ENCODE assay signal across 12 cellular contexts in genomic region chr2:99442837-99443236, GRCh38. TPM values are rescaled to one million over a fixed set of nuclear protein-coding genes. Genes with fewer than 3 reads are reported as not detected.
DNase-seq lines count a peak whose midpoint lies in the region; ATAC-seq and TF ChIP-seq lines count a peak whose summit lies in the region.
"Had no signal": no experiment of that assay in that cellular context is flagged by ENCODE, and none has a peak within 500 bp of the region (broad histone marks: within the 10 kb centered on the region; RNA-seq: fewer than 3 reads in every experiment).

No MANE protein-coding gene starts in this region.

- H3K4me3 ChIP-seq in GM06990 (replicated peaks; ENCODE audit: low read depth, low read length) (no peak overlapping the region), fibroblast of pulmonary artery (replicated peaks; ENCODE audit: low read depth, low read length) (no peak overlapping the region), mucosa of descending colon (no peak overlapping the region)

- no peaks in the 10 kb centered on the region for H3K4me1 ChIP-seq in mucosa of descending colon (ENCODE audit: low read depth)

- H3K27ac Mint-ChIP-seq in nephron, result no peak overlapping the region
- H3K27ac Mint-ChIP-seq: activated T-cell treated with anti-CD3 and anti-CD28 coated beads, Interleukin-2, amount 50 U/mL, for 24 hours had no signal

- no peaks in the 10 kb centered on the region for H3K27me3 Mint-ChIP-seq in nephron (ENCODE audit: low read depth)
- H3K27me3 Mint-ChIP-seq: activated T-cell treated with anti-CD3 and anti-CD28 coated beads, Interleukin-2, amount 50 U/mL, for 24 hours had no signal

- H3K36me3 ChIP-seq in GM06990 (ENCODE audit: control insufficient read depth, insufficient read depth, low read length), result peaks cover 6% of the 10 kb centered on the region
- H3K36me3 ChIP-seq in mucosa of descending colon (ENCODE audit: low read depth), result peaks cover 4% of the 10 kb centered on the region

- intact Hi-C loops in mucosa of descending colon (cut with DNase I, micrococcal nuclease), result no loop called here

- H3K9me3 Mint-ChIP-seq in nephron, result no peaks in the 10 kb centered on the region
- H3K9me3 Mint-ChIP-seq: activated T-cell treated with anti-CD3 and anti-CD28 coated beads, Interleukin-2, amount 50 U/mL, for 24 hours had no signal

- DNase-seq in GM06990 (ENCODE audit: extremely low read depth, insufficient read length), result no peak
- peak; percentile 12 for DNase-seq in RPMI7951 (ENCODE audit: low read depth)
- DNase-seq in fibroblast of pulmonary artery (ENCODE audit: low read depth), result peak; percentile 42
- no peak for DNase-seq in mucosa of descending colon
- no peak for DNase-seq in RKO (ENCODE audit: low spot score)
- no peak for DNase-seq in stimulated activated naive CD4-positive, alpha-beta T cell treated with Interleukin-2 at 50 U/mL for 16 hours (lab: John Stamatoyannopoulos, UW)
- DNase-seq: activated T-cell treated with anti-CD3 and anti-CD28 coated beads, Interleukin-2, amount 50 U/mL, for 24 hours; Calu3; NCI-H446 treated with DMSO at 0.1 percent for 48 hours had no signal

- H3K4me3 Mint-ChIP-seq in nephron, result no peak overlapping the region
- H3K4me3 Mint-ChIP-seq: activated T-cell treated with anti-CD3 and anti-CD28 coated beads, Interleukin-2, amount 50 U/mL, for 24 hours had no signal

- peaks cover 24% of the 10 kb centered on the region for H3K36me3 Mint-ChIP-seq in nephron (ENCODE audit: low read depth)

- no peaks in the 10 kb centered on the region for H3K27me3 ChIP-seq in GM06990 (replicated peaks; ENCODE audit: control insufficient read depth, insufficient read depth, low read length)
- H3K27me3 ChIP-seq: neutrophil had no signal

- no peaks in the 10 kb centered on the region for H3K9me3 ChIP-seq in mucosa of descending colon
- H3K9me3 ChIP-seq: neutrophil had no signal

- TF ChIP-seq CTCF in GM06990 (IDR thresholded peaks at IDR 0.05; ENCODE audit: insufficient read depth, low read length, poor library complexity, severe bottlenecking), result peak; percentile 44
- peak; percentile 33 for TF ChIP-seq CTCF in fibroblast of pulmonary artery (IDR thresholded peaks at IDR 0.05; ENCODE audit: low read length, missing control alignments)
- peak in 2 of 3 experiments; percentile 24 for TF ChIP-seq CTCF in nephron (IDR thresholded peaks at IDR 0.05; ENCODE audit: unreplicated experiment in 3 of 3)
- TF ChIP-seq CTCF in mucosa of descending colon (IDR thresholded peaks at IDR 0.05), result no peak

- H3K4me1 Mint-ChIP-seq in nephron, result no peaks in the 10 kb centered on the region

- ATAC-seq in mucosa of descending colon (no peak), GM18870 (IDR thresholded peaks at IDR 0.05; ENCODE audit: unreplicated experiment) (no peak)

RNA-seq across cellular contexts. Expression of gene REV1, which starts 47.0 kb away (rescaled TPM):
- 13.7 and 18.0 TPM in 2 replicates for total RNA-seq in RPMI7951 (2014; rRNA removed; shearing (Covaris generic))
- 10 to 100 TPM; 40.2 to 53.4 (median 50.7) TPM for total RNA-seq in mucosa of descending colon

Comparison
In these comparisons a context has a peak if more than half of its experiments do, and no peak if none do; other contexts are left out.
1. DNase-seq: peak in RPMI7951 (single experiment) and fibroblast of pulmonary artery (single experiment); none in GM06990 (single experiment), mucosa of descending colon (0 of 3), RKO (single experiment) and stimulated activated naive CD4-positive, alpha-beta T cell treated with Interleukin-2 at 50 U/mL for 16 hours (single experiment).